8 cellular contexts compared by ENCODE assay signal in the genomic region with DNA sequence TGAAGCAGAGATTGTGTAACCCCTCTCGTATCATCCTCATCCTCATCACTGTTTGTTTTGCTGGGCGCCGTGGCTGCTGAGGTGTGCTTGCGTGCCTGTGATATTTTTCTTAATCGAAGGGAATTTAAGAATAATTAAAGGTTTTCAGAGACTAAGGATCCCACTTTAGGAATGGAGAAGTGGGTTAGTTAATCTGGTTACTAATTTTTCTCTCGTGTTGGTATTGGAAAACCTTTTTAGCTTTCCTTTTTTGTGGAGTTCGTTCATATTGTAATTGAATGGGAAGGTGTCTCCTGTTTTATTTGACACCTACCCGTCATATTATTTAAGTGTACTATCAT. TPM values are rescaled to one million over a fixed set of nuclear protein-coding genes. Genes with fewer than 3 reads are reported as not detected.
A peak's percentile ranks its signal among the peaks of the same experiment; 100 is the strongest.
DNase-seq lines count a peak whose midpoint lies in the region; ATAC-seq, FAIRE-seq and TF ChIP-seq lines count a peak whose summit lies in the region.

No MANE protein-coding gene starts in this region.

- H3K4me3 Mint-ChIP-seq in HFFc6 = peak overlapping the region; percentile 95

- no peak for DNase-seq in A673 (ENCODE audit: low spot score)
- no peak for DNase-seq in HFFc6
- DNase-seq in adipocyte (ENCODE audit: low read depth) = peak; percentile 81
- no peak for DNase-seq in HepG2 (ENCODE audit: low spot score)
- no peak for DNase-seq in upper lobe of left lung
- DNase-seq in NCI-H128 (lab: John Stamatoyannopoulos, UW; ENCODE audit: unreplicated experiment) = no peak
- no peak for DNase-seq in 8988T

- peak overlapping the region; percentile 91 for H3K27ac Mint-ChIP-seq in HFFc6

- no peak for FAIRE-seq in HepG2 (lab: Jason Lieb, UNC)

- peaks cover 2% of the 10 kb centered on the region for H3K36me3 ChIP-seq in A673 (ENCODE audit: insufficient read depth, low read length, poor library complexity, severe bottlenecking)
- H3K36me3 ChIP-seq in adipocyte (ENCODE audit: control insufficient read depth, insufficient read depth, low read length, severe bottlenecking) = peaks cover 5% of the 10 kb centered on the region
- peaks cover 1 to 3% of the 10 kb centered on the region in 2 experiments; a peak in 2 of 5 replicates for H3K36me3 ChIP-seq in HepG2 (replicated peaks in 1 of 2; ENCODE audit: control insufficient read depth in 1 of 2, insufficient read depth in 2 of 2, low read length in 2 of 2)
- peaks cover 1 to 6% (median 4%) of the 10 kb centered on the region in 4 donors for H3K36me3 ChIP-seq in upper lobe of left lung

- in situ Hi-C loops in HepG2 (cut with HindIII; ENCODE audit: extremely low pct_ligation_motif_present, low pct_unique_long_range_greater_than_20kb) = no loop called here

- no peaks in the 10 kb centered on the region for H4K20me1 ChIP-seq in HepG2 (ENCODE audit: insufficient read depth, low read length)

- peaks cover 8% of the 10 kb centered on the region for H3K4me1 ChIP-seq in A673 (ENCODE audit: insufficient read depth, low read length, poor library complexity, severe bottlenecking)
- peaks cover 21% of the 10 kb centered on the region for H3K4me1 ChIP-seq in adipocyte (ENCODE audit: control insufficient read depth, insufficient read depth, low read length)
- H3K4me1 ChIP-seq in HepG2 (ENCODE audit: insufficient read depth, low read length) = peaks cover 25% of the 10 kb centered on the region
- H3K4me1 ChIP-seq in upper lobe of left lung = peaks cover 5 to 25% (median 16%) of the 10 kb centered on the region in 4 donors

- CTCF ChIA-PET in A673 (lab: Charles Lee) = no interaction called here
- CTCF ChIA-PET in HepG2 (lab: Yijun Ruan, JAX; ENCODE audit: low intra/inter-chr PET ratio, low total read pairs) = no interaction called here

- BruUV-seq in A673 (replicated peaks; lab: Mats Ljungman, UMichigan) (no TSS peak), HepG2 (replicated peaks; lab: Mats Ljungman, UMichigan) (no TSS peak)

- H3K27me3 Mint-ChIP-seq in HFFc6 (ENCODE audit: insufficient read depth) = peaks cover 1% of the 10 kb centered on the region; the same call in 1 of the 2 replicates

- H3K4me2 ChIP-seq in HepG2 (ENCODE audit: low read depth, low read length) = peak overlapping the region; percentile 67

- H3K4me3 ChIP-seq in A673 (ENCODE audit: low read depth, low read length, poor library complexity, severe bottlenecking) (peak overlapping the region; percentile 83), adipocyte (ENCODE audit: low read length) (peak overlapping the region; percentile 95), HepG2 (replicated peaks in 1 of 3; ENCODE audit: insufficient read depth in 1 of 3, low read depth in 2 of 3, low read length in 3 of 3) (peak overlapping the region; percentile 79 to 98 (median 95)), upper lobe of left lung (peak overlapping the region; percentile 49 to 95 (median 78))

- WGBS in HepG2 (ENCODE audit: low lambda C conversion rate) = 0% methylated on average over 8 of the region's 8 CpGs
- WGBS in upper lobe of left lung, 2 donors = 3 to 5% methylated on average over 8 of the region's 8 CpGs

- no peaks in the 10 kb centered on the region for H3K9me3 ChIP-seq in A673 (ENCODE audit: low read depth, low read length, poor library complexity, severe bottlenecking)
- H3K9me3 ChIP-seq in adipocyte (ENCODE audit: control insufficient read depth, low read length) = no peaks in the 10 kb centered on the region
- no peaks in the 10 kb centered on the region for H3K9me3 ChIP-seq in HepG2 (ENCODE audit: low read length)
- H3K9me3 ChIP-seq in upper lobe of left lung = no peaks in the 10 kb centered on the region

- H2AFZ ChIP-seq in HepG2 (ENCODE audit: low read length) = no peak overlapping the region

- H3K9ac ChIP-seq in adipocyte (ENCODE audit: low read length) = peak overlapping the region; percentile 98
- H3K9ac ChIP-seq in HepG2 (ENCODE audit: insufficient read depth, low read depth, low read length) = peak overlapping the region; percentile 92; the same call in 1 of the 2 replicates

- TF ChIP-seq POLR2A in HepG2 (IDR thresholded peaks at IDR 0.05; ENCODE audit: insufficient read depth in 1 of 2, low read depth in 2 of 2, low read length in 2 of 2) = no peak
- TF ChIP-seq POLR2A in upper lobe of left lung (IDR thresholded peaks at IDR 0.05) = no peak

- peaks cover 8% of the 10 kb centered on the region for H3K27me3 ChIP-seq in A673 (replicated peaks; ENCODE audit: insufficient read depth, low read depth, low read length, poor library complexity)
- no peaks in the 10 kb centered on the region for H3K27me3 ChIP-seq in adipocyte (replicated peaks; ENCODE audit: control insufficient read depth, insufficient read depth, low read length)
- no peaks in the 10 kb centered on the region for H3K27me3 ChIP-seq in HepG2 (ENCODE audit: control insufficient read depth in 1 of 2, insufficient read depth in 2 of 2, low read length in 2 of 2)
- H3K27me3 ChIP-seq in upper lobe of left lung = no peaks in the 10 kb centered on the region

- H3K36me3 Mint-ChIP-seq in HFFc6 (ENCODE audit: low read depth) = peaks cover 5% of the 10 kb centered on the region

- TF ChIP-seq EP300 in HepG2 (IDR thresholded peaks at IDR 0.05; ENCODE audit: low read depth in 2 of 2, low read length in 2 of 2) = no peak
- no peak for TF ChIP-seq EP300 in HepG2 (CRISPR knock-in tag; IDR thresholded peaks at IDR 0.05; ENCODE audit: borderline replicate concordance)
- no peak for TF ChIP-seq EP300 in upper lobe of left lung (IDR thresholded peaks at IDR 0.05)

- H3K4me1 Mint-ChIP-seq in HFFc6 (ENCODE audit: low read depth) = peaks cover 42% of the 10 kb centered on the region

- H3K27ac ChIP-seq in A673 (ENCODE audit: low read depth, low read length, poor library complexity, severe bottlenecking) = no peak overlapping the region
- H3K27ac ChIP-seq in HepG2 (ENCODE audit: extremely low read length, insufficient read depth, low read length) = peak overlapping the region; percentile 52
- peak overlapping the region; percentile 50 to 94 (median 93) for H3K27ac ChIP-seq in upper lobe of left lung

- ATAC-seq in HepG2 (no peak; the same call in 2 of the 3 replicates), upper lobe of left lung (ENCODE audit: low FRiP score in 2 of 2) (no peak), GM21381 (IDR thresholded peaks at IDR 0.05; ENCODE audit: unreplicated experiment) (no peak)

- H3K79me2 ChIP-seq in HepG2 (ENCODE audit: insufficient read depth, low read length) = peaks cover 45% of the 10 kb centered on the region

- H3K9me3 Mint-ChIP-seq in HFFc6 = no peaks in the 10 kb centered on the region

- TF ChIP-seq CTCF in A673 (conservative IDR thresholded peaks at IDR 0.05; ENCODE audit: low read depth, low read length) = no peak
- TF ChIP-seq CTCF in HFFc6 (IDR thresholded peaks at IDR 0.05) = no peak
- no peak for TF ChIP-seq CTCF in HepG2 (CRISPR knock-in tag; IDR thresholded peaks at IDR 0.05)
- no peak for TF ChIP-seq CTCF in upper lobe of left lung (IDR thresholded peaks at IDR 0.05)

- intact Hi-C loops in A673 (cut with micrococcal nuclease; ENCODE audit: unreplicated experiment) (no loop called here), HepG2 (cut with micrococcal nuclease; ENCODE audit: unreplicated experiment) (loop anchor here (10.0 kb wide), 1 partner anchor 102 kb away; no protein-coding TSS in a partner anchor)

- POLR2A ChIA-PET in A673 (lab: Charles Lee; ENCODE audit: low non-redundant PET) (no interaction called here), HepG2 (lab: Yijun Ruan, JAX) (interaction anchor here (0.6 to 3.3 kb wide), 5 partner anchors 99 to 157 kb away, joined by 3 to 10 read pairs (median 4); partner anchors contain the start of gene LUC7L2)

- TF ChIP-seq RAD21 in HepG2 (CRISPR knock-in tag; IDR thresholded peaks at IDR 0.05) = no peak

TF ChIP-seq in HepG2, 621 proteins besides CTCF, POLR2A, EP300 and RAD21 (continues in another document):
- TF ChIP-seq ZNF605 (CRISPR knock-in tag; IDR thresholded peaks at IDR 0.05) (no peak), SP1 (IDR thresholded peaks at IDR 0.05) (no peak), SP1 (CRISPR knock-in tag; IDR thresholded peaks at IDR 0.05) (0 out of 2 replicates have a peak, but pooled peaks have one; percentile 19), HOXA5 (CRISPR knock-in tag; IDR thresholded peaks at IDR 0.05) (no peak)

RNA-seq across cellular contexts. Expression of gene UBN2, which starts 1.3 kb away (rescaled TPM):
- total RNA-seq in A673 (2021) (13.8 and 14.5 TPM in 2 replicates), HepG2 (2016; rRNA removed; fragmentation: Illumina TruSeq; extraction: Trizol) (5.6 and 8.0 TPM in 2 replicates), upper lobe of left lung (10 to 100 TPM in 5 of 6 donors, 1 to 10 TPM in 1; 8.1 to 29.3 (median 17.1) TPM)
- total RNA-seq in HFFc6 (2021; fragmentation: NEBNext Ultra II Directional; extraction: Animal tissue kit (Norgen Biotek cat#: 25700)) = 10 to 100 TPM in 1 of 6 experiments, 1 to 10 TPM in 5; 7.7 to 10.1 (median 9.3) TPM
- total RNA-seq in HepG2 (2016; cell fraction: cytosol; rRNA removed; fragmentation: Illumina TruSeq; extraction: Trizol; ENCODE audit: low read depth) = 11.1 and 12.3 TPM in 2 replicates
- 4.9 and 8.3 TPM in 2 replicates for total RNA-seq in HepG2 (2016; cell fraction: insoluble cytoplasmic fraction; rRNA removed; fragmentation: Illumina TruSeq; extraction: Trizol)
- total RNA-seq in HepG2 (2016; cell fraction: membrane; rRNA removed; fragmentation: Illumina TruSeq; extraction: Trizol) = 4.9 and 7.4 TPM in 2 replicates
- 11.1 and 11.4 TPM in 2 replicates for total RNA-seq in HepG2 (2016; cell fraction: nucleus; rRNA removed; fragmentation: Illumina TruSeq; extraction: Trizol)
- polyA plus RNA-seq in HepG2 (2011; rRNA removed) = 4.2 and 5.7 TPM in 2 replicates
- polyA plus RNA-seq in HepG2 (2011; cell fraction: cytosol; rRNA removed) = 1.5 and 2.2 TPM in 2 replicates
- polyA plus RNA-seq in HepG2 (2011; cell fraction: nucleus; rRNA removed) = 6.1 and 8.1 TPM in 2 replicates
- 3.4 and 4.9 TPM in 2 replicates for polyA plus RNA-seq in HepG2 (2012)
- 0.10 TPM in 2 replicates for polyA plus RNA-seq in HepG2 (2016; cell fraction: cytosol; fragmentation: Illumina TruSeq; extraction: Trizol; ENCODE audit: low read depth)
- 3.8 and 3.9 TPM in 2 replicates for polyA plus RNA-seq in HepG2 (2016; cell fraction: insoluble cytoplasmic fraction; fragmentation: Illumina TruSeq; extraction: Trizol; ENCODE audit: low read depth)
- polyA plus RNA-seq in HepG2 (2016; cell fraction: membrane; fragmentation: Illumina TruSeq; extraction: Trizol; ENCODE audit: low read depth) = 0.32 and 0.34 TPM in 2 replicates
- polyA plus RNA-seq in HepG2 (2016; cell fraction: nucleus; fragmentation: Illumina TruSeq; extraction: Trizol; ENCODE audit: insufficient read depth, low read depth) = 11.0 and 11.4 TPM in 2 replicates
- polyA minus RNA-seq in HepG2 (2011; rRNA and poly(A)+ RNA removed; ENCODE audit: low replicate concordance) = 7.1 and 9.9 TPM in 2 replicates
- polyA minus RNA-seq in HepG2 (2011; cell fraction: cytosol; rRNA and poly(A)+ RNA removed) = 7.1 and 7.7 TPM in 2 replicates
- 24.6 and 27.4 TPM in 2 replicates for polyA minus RNA-seq in HepG2 (2011; cell fraction: nucleus; rRNA and poly(A)+ RNA removed)
